ENCODE assay signal across 15 cellular contexts in the genomic region with DNA sequence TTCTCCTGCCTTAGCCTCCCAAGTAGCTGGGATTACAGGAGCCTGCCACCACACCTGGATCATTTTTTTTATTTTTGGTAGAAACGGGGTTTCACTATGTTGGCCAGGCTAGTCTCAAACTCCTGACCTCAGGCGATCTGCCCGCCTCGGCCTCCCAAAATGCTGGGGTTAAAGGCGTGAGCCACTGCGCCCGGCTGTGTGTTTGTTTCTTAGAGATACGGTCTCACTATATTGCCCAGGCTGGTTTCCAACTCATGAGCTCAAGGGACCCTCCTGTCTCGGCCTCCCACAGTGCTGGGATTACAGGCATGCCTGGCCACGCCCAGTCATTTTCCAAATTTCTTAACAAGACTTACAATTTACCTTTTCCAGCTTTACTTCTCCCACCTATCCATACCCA. TPM values are rescaled to one million over a fixed set of nuclear protein-coding genes. Genes with fewer than 3 reads are reported as not detected.
DNase-seq lines count a peak whose midpoint lies in the region; ATAC-seq and TF ChIP-seq lines count a peak whose summit lies in the region.
"Had no signal": no experiment of that assay in that cellular context is flagged by ENCODE, and none has a peak within 500 bp of the region (broad histone marks: within the 10 kb centered on the region; RNA-seq: fewer than 3 reads in every experiment).

No MANE protein-coding gene starts in this region.

- H2BK5ac ChIP-seq in mesendoderm (ENCODE audit: low read length) = no peak overlapping the region

- TF ChIP-seq POLR2A in breast epithelium (IDR thresholded peaks at IDR 0.05) = no peak

- H3K9me3 Mint-ChIP-seq in MCF 10A (ENCODE audit: unreplicated experiment) = no peaks in the 10 kb centered on the region
- H3K9me3 Mint-ChIP-seq in WTC11 = 0 out of 2 replicates have a peak, but pooled peaks cover 4% of the 10 kb centered on the region
- no peaks in the 10 kb centered on the region for H3K9me3 Mint-ChIP-seq in type B pancreatic cell
- H3K9me3 Mint-ChIP-seq: mesothelial cell of epicardium had no signal

- H3K18ac ChIP-seq in mesendoderm (ENCODE audit: low read length) = no peak overlapping the region

- H3K4me3 ChIP-seq in breast epithelium (no peak overlapping the region), mesendoderm (ENCODE audit: low read length) (no peak overlapping the region), coronary artery (no peak overlapping the region)

- no TSS peak for BruUV-seq in MCF 10A (replicated peaks; lab: Mats Ljungman, UMichigan)

- no peak for ATAC-seq in WTC11

- H3K27me3 Mint-ChIP-seq in MCF 10A (ENCODE audit: insufficient read depth, unreplicated experiment) (no peaks in the 10 kb centered on the region), WTC11 (ENCODE audit: low read depth) (no peaks in the 10 kb centered on the region), type B pancreatic cell (no peaks in the 10 kb centered on the region)
- H3K27me3 Mint-ChIP-seq: activated CD4-positive, alpha-beta T cell treated with anti-CD3 and anti-CD28 coated beads for 36 hours had no signal

- H3K27ac Mint-ChIP-seq in MCF 10A (ENCODE audit: low read depth, unreplicated experiment) (peak overlapping the region; percentile 96), WTC11 (no peak overlapping the region), type B pancreatic cell (peak overlapping the region; percentile 94)

- H3K27me3 ChIP-seq in breast epithelium = no peaks in the 10 kb centered on the region
- no peaks in the 10 kb centered on the region for H3K27me3 ChIP-seq in mesendoderm (ENCODE audit: insufficient read depth, low read length, poor library complexity)
- H3K27me3 ChIP-seq: heart left ventricle had no signal

- H2BK15ac ChIP-seq in mesendoderm (replicated peaks; ENCODE audit: low read depth) = no peak overlapping the region

- TF ChIP-seq CTCF in MCF 10A (IDR thresholded peaks at IDR 0.05; ENCODE audit: unreplicated experiment) = no peak
- TF ChIP-seq CTCF in breast epithelium (IDR thresholded peaks at IDR 0.05) = no peak
- no peak for TF ChIP-seq CTCF in WTC11 (IDR thresholded peaks at IDR 0.05)
- no peak for TF ChIP-seq CTCF in type B pancreatic cell (conservative IDR thresholded peaks at IDR 0.05)
- TF ChIP-seq CTCF in coronary artery (IDR thresholded peaks at IDR 0.05) = no peak

- no peak overlapping the region for H3K4ac ChIP-seq in mesendoderm (ENCODE audit: low read depth, low read length)

- H3K4me1 ChIP-seq in breast epithelium (peaks cover 0 to 9% of the 10 kb centered on the region in 2 donors), mesendoderm (ENCODE audit: control insufficient read depth, low read depth, low read length) (no peaks in the 10 kb centered on the region)

- H3K9me3 ChIP-seq in breast epithelium = no peaks in the 10 kb centered on the region
- H3K9me3 ChIP-seq: heart left ventricle had no signal

- intact Hi-C loops in MCF 10A (cut with micrococcal nuclease) (no loop called here), breast epithelium (cut with DNase I; ENCODE audit: low total_unique reads) (no loop called here)

- H3K4me3 Mint-ChIP-seq in MCF 10A (ENCODE audit: unreplicated experiment) = peak overlapping the region; percentile 89
- H3K4me3 Mint-ChIP-seq in WTC11 = peak overlapping the region; percentile 94; the same call in 1 of the 2 replicates
- H3K4me3 Mint-ChIP-seq in type B pancreatic cell = peak overlapping the region; percentile 96

- H3K36me3 ChIP-seq in breast epithelium = no peaks in the 10 kb centered on the region
- H3K36me3 ChIP-seq in mesendoderm (ENCODE audit: control insufficient read depth, insufficient read depth, low read length) = no peaks in the 10 kb centered on the region

- no peak overlapping the region for H3K4me2 ChIP-seq in mesendoderm (ENCODE audit: low read length)

- no peaks in the 10 kb centered on the region for H3K79me1 ChIP-seq in mesendoderm (ENCODE audit: low read length)

- H3K36me3 Mint-ChIP-seq in MCF 10A (ENCODE audit: insufficient read depth, unreplicated experiment) = peaks cover 36% of the 10 kb centered on the region
- peaks cover 23% of the 10 kb centered on the region for H3K36me3 Mint-ChIP-seq in WTC11
- peaks cover 19% of the 10 kb centered on the region for H3K36me3 Mint-ChIP-seq in type B pancreatic cell

- H3K56ac ChIP-seq in mesendoderm (ENCODE audit: low read length) = no peak overlapping the region

- H2BK120ac ChIP-seq in mesendoderm (ENCODE audit: low read depth, low read length) = no peak overlapping the region

- H3K9ac ChIP-seq in mesendoderm (ENCODE audit: low read length) = no peak overlapping the region

- peak overlapping the region; percentile 68 for H4K5ac ChIP-seq in mesendoderm (ENCODE audit: low read length)

- DNase-seq in MCF 10A (ENCODE audit: unreplicated experiment) = no peak
- DNase-seq in breast epithelium (ENCODE audit: low spot score in 2 of 2) = no peak
- DNase-seq in WTC11 (ENCODE audit: low spot score) = no peak
- no peak for DNase-seq in mesendoderm
- no peak for DNase-seq in type B pancreatic cell (ENCODE audit: extremely low spot score, unreplicated experiment)
- DNase-seq in SW 1271 (lab: John Stamatoyannopoulos, UW) = no peak
- DNase-seq in activated CD8-positive, alpha-beta memory T cell treated with anti-CD3 and anti-CD28 coated beads, Interleukin-2, amount 50 U/mL, for 4 hours = no peak
- no peak for DNase-seq in coronary artery (ENCODE audit: low spot score)
- DNase-seq: activated T-cell treated with anti-CD3 and anti-CD28 coated beads for 4 hours, heart left ventricle, kidney, MV-4-11, NCI-H2081 had no signal

- peaks cover 7% of the 10 kb centered on the region for H3K4me1 Mint-ChIP-seq in MCF 10A (ENCODE audit: insufficient read depth, unreplicated experiment)
- H3K4me1 Mint-ChIP-seq in WTC11 = peaks cover 15% of the 10 kb centered on the region
- peaks cover 9% of the 10 kb centered on the region for H3K4me1 Mint-ChIP-seq in type B pancreatic cell (ENCODE audit: unreplicated experiment)

- no CpG with 5 or more reads among the region's 10 CpGs for WGBS in mesendoderm (ENCODE audit: extremely low coverage, insufficient coverage, low lambda C conversion rate)

- H3K79me2 ChIP-seq in mesendoderm (ENCODE audit: control insufficient read depth, insufficient read depth, low read length) = peaks cover 4% of the 10 kb centered on the region

- POLR2A ChIA-PET in MCF 10A (lab: Yijun Ruan, JAX) = interaction anchor here (0.7 to 3.2 kb wide), 6 partner anchors 10 to 992 kb away, joined by 3 to 21 read pairs (median 7); a partner anchor contains a TSS
- POLR2A ChIA-PET in WTC11 (lab: Charles Lee) = no interaction called here

- H4K8ac ChIP-seq in mesendoderm (ENCODE audit: low read depth, low read length) = peak overlapping the region; percentile 17

- H3K27ac ChIP-seq in breast epithelium = no peak overlapping the region
- no peak overlapping the region for H3K27ac ChIP-seq in mesendoderm (ENCODE audit: low read depth, low read length)
- H3K27ac ChIP-seq in coronary artery = no peak overlapping the region

- no peak overlapping the region for H2AK5ac ChIP-seq in mesendoderm (ENCODE audit: low read length)

- H3K23ac ChIP-seq in mesendoderm (ENCODE audit: low read length) = no peak overlapping the region

- CTCF ChIA-PET in MCF 10A (lab: Yijun Ruan, JAX) = interaction anchor here (0.6 to 3.6 kb wide), 9 partner anchors 8 to 54 kb away, joined by 3 to 13 read pairs (median 4); no protein-coding TSS in a partner anchor
- CTCF ChIA-PET in WTC11 (lab: Charles Lee) = interaction anchor here (1.2 to 2.7 kb wide), 2 partner anchors 8 to 23 kb away, joined by 3 to 10 read pairs; no protein-coding TSS in a partner anchor

TF ChIP-seq in WTC11, 78 proteins besides CTCF, POLR2A, EP300 and RAD21 (continues in another document):
- TF ChIP-seq ZNF423 (CRISPR knock-in tag; IDR thresholded peaks at IDR 0.05) = no peak
- TF ChIP-seq, protein P1, sequence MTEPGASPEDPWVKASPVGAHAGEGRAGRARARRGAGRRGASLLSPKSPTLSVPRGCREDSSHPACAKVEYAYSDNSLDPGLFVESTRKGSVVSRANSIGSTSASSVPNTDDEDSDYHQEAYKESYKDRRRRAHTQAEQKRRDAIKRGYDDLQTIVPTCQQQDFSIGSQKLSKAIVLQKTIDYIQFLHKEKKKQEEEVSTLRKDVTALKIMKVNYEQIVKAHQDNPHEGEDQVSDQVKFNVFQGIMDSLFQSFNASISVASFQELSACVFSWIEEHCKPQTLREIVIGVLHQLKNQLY (CRISPR knock-in tag; IDR thresholded peaks at IDR 0.05) = no peak
- TF ChIP-seq, protein P2, sequence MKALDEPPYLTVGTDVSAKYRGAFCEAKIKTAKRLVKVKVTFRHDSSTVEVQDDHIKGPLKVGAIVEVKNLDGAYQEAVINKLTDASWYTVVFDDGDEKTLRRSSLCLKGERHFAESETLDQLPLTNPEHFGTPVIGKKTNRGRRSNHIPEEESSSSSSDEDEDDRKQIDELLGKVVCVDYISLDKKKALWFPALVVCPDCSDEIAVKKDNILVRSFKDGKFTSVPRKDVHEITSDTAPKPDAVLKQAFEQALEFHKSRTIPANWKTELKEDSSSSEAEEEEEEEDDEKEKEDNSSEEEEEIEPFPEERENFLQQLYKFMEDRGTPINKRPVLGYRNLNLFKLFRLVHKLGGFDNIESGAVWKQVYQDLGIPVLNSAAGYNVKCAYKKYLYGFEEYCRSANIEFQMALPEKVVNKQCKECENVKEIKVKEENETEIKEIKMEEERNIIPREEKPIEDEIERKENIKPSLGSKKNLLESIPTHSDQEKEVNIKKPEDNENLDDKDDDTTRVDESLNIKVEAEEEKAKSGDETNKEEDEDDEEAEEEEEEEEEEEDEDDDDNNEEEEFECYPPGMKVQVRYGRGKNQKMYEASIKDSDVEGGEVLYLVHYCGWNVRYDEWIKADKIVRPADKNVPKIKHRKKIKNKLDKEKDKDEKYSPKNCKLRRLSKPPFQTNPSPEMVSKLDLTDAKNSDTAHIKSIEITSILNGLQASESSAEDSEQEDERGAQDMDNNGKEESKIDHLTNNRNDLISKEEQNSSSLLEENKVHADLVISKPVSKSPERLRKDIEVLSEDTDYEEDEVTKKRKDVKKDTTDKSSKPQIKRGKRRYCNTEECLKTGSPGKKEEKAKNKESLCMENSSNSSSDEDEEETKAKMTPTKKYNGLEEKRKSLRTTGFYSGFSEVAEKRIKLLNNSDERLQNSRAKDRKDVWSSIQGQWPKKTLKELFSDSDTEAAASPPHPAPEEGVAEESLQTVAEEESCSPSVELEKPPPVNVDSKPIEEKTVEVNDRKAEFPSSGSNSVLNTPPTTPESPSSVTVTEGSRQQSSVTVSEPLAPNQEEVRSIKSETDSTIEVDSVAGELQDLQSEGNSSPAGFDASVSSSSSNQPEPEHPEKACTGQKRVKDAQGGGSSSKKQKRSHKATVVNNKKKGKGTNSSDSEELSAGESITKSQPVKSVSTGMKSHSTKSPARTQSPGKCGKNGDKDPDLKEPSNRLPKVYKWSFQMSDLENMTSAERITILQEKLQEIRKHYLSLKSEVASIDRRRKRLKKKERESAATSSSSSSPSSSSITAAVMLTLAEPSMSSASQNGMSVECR (CRISPR knock-in tag; IDR thresholded peaks at IDR 0.05; ENCODE audit: borderline replicate concordance) = no peak
- TF ChIP-seq TCF7 (CRISPR knock-in tag; IDR thresholded peaks at IDR 0.05; ENCODE audit: low read depth) = no peak

RNA-seq across cellular contexts. Expression of a gene that starts 0.9 kb away (rescaled TPM):
- total RNA-seq in MCF 10A (2022) (49.1 and 65.4 TPM in 2 replicates), breast epithelium (10 to 100 TPM; 26.5 to 32.0 (median 28.5) TPM), WTC11 (2021) (65.8 to 71.3 TPM (median 70.0 TPM) in 3 replicates), type B pancreatic cell (ENCODE audit: low replicate concordance) (47.8 and 55.8 TPM in 2 replicates)
- 44.0 TPM for polyA plus RNA-seq in mesendoderm (2013, experiment 1 of 2)
- 41.8 TPM for polyA plus RNA-seq in mesendoderm (2013, experiment 2 of 2)
